ENCODE assay signal across 1 cellular context in the genomic region with DNA sequence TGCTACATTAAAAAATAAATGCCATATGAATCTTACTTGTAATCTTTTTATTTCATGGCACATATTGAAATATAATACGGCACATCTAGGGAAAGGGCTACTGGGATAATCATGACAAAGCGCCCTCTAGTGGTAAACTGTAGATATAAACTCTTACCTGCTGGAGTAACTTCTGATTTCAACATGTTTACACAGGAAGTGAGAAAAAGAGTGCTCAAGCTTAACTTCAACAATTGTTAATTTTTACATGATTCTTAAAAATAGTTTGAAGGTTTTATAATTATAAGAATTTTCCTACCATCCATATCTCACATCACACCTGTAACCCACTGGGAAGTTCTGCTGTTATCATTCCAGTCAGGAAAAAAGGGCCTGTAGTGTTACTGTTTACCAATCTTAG.
TF ChIP-seq lines count a peak whose summit lies in the region.

No MANE protein-coding gene starts in this region.

TF ChIP-seq in GM12878, 131 proteins besides CTCF, POLR2A, EP300 and RAD21 (continued from another document):
- TF ChIP-seq, protein P1, sequence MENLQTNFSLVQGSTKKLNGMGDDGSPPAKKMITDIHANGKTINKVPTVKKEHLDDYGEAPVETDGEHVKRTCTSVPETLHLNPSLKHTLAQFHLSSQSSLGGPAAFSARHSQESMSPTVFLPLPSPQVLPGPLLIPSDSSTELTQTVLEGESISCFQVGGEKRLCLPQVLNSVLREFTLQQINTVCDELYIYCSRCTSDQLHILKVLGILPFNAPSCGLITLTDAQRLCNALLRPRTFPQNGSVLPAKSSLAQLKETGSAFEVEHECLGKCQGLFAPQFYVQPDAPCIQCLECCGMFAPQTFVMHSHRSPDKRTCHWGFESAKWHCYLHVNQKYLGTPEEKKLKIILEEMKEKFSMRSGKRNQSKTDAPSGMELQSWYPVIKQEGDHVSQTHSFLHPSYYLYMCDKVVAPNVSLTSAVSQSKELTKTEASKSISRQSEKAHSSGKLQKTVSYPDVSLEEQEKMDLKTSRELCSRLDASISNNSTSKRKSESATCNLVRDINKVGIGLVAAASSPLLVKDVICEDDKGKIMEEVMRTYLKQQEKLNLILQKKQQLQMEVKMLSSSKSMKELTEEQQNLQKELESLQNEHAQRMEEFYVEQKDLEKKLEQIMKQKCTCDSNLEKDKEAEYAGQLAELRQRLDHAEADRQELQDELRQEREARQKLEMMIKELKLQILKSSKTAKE (IDR thresholded peaks at IDR 0.05; ENCODE audit: low read depth, poor library complexity, severe bottlenecking) = peak; percentile 31
